ENCODE assay signal across 18 cellular contexts in the genomic region with DNA sequence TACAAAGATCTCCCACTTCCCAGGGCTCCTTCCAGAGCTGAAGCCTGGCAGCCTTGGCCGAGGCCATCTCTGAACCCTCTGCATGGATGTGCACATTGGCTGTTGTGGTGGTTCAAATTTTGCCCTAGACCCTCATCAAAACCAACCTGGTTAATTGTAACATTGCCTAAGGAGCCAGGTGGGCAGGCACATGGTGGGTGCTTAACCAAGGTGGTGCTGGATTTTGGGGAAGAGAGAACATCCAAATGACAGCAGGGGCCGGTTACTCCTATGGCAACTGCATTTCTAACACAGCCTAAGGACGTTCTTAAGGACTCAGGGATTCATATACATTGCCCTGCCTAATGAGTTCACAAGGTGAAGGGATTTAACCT. TPM values are rescaled to one million over a fixed set of nuclear protein-coding genes. Genes with fewer than 3 reads are reported as not detected.
DNase-seq lines count a peak whose midpoint lies in the region; ATAC-seq and TF ChIP-seq lines count a peak whose summit lies in the region.
"Had no signal": no experiment of that assay in that cellular context is flagged by ENCODE, and none has a peak within 500 bp of the region (broad histone marks: within the 10 kb centered on the region; RNA-seq: fewer than 3 reads in every experiment).

No MANE protein-coding gene starts in this region.

- no peaks in the 10 kb centered on the region for H3K9me3 Mint-ChIP-seq in activated CD4-positive, alpha-beta T cell treated with anti-CD3 and anti-CD28 coated beads, Interleukin-2, amount 10 ng/mL, durations not matched to agents 7 days and 5 days
- no peaks in the 10 kb centered on the region for H3K9me3 Mint-ChIP-seq in CD4-positive, alpha-beta memory T cell
- peaks cover 3% of the 10 kb centered on the region for H3K9me3 Mint-ChIP-seq in activated T-helper 1 cell treated with anti-CD3 and anti-CD28 coated beads, Interleukin-12 subunit alpha, Interleukin-12 subunit beta, Interleukin-2, Interleukin-4 antibody, amounts not matched to agents 30 ng/mL and 10 ng/mL and 1 ng/mL, durations not matched to agents 14 hours and 24 hours and 36 hours
- no peaks in the 10 kb centered on the region for H3K9me3 Mint-ChIP-seq in naive thymus-derived CD4-positive, alpha-beta T cell
- no peaks in the 10 kb centered on the region for H3K9me3 Mint-ChIP-seq in HFFc6

- peak overlapping the region; percentile 82 for H3K27ac Mint-ChIP-seq in activated CD4-positive, alpha-beta T cell treated with anti-CD3 and anti-CD28 coated beads, Interleukin-2, amount 10 ng/mL, durations not matched to agents 7 days and 5 days
- H3K27ac Mint-ChIP-seq in CD4-positive, alpha-beta memory T cell = peak overlapping the region; percentile 87 to 97 (median 95)
- peak overlapping the region; percentile 78 for H3K27ac Mint-ChIP-seq in activated T-helper 1 cell treated with anti-CD3 and anti-CD28 coated beads, Interleukin-12 subunit alpha, Interleukin-12 subunit beta, Interleukin-2, Interleukin-4 antibody, amounts not matched to agents 30 ng/mL and 10 ng/mL and 1 ng/mL, durations not matched to agents 14 hours and 24 hours and 36 hours
- peak overlapping the region; percentile 28 to 100 (median 95) for H3K27ac Mint-ChIP-seq in naive thymus-derived CD4-positive, alpha-beta T cell
- H3K27ac Mint-ChIP-seq in HFFc6 = no peak overlapping the region

- H3K27me3 Mint-ChIP-seq in activated CD4-positive, alpha-beta T cell treated with anti-CD3 and anti-CD28 coated beads, Interleukin-2, amount 10 ng/mL, durations not matched to agents 7 days and 5 days = no peaks in the 10 kb centered on the region
- no peaks in the 10 kb centered on the region for H3K27me3 Mint-ChIP-seq in CD4-positive, alpha-beta memory T cell
- no peaks in the 10 kb centered on the region for H3K27me3 Mint-ChIP-seq in activated T-helper 1 cell treated with anti-CD3 and anti-CD28 coated beads, Interleukin-12 subunit alpha, Interleukin-12 subunit beta, Interleukin-2, Interleukin-4 antibody, amounts not matched to agents 30 ng/mL and 10 ng/mL and 1 ng/mL, durations not matched to agents 14 hours and 24 hours and 36 hours (ENCODE audit: insufficient read depth)
- H3K27me3 Mint-ChIP-seq in naive thymus-derived CD4-positive, alpha-beta T cell = no peaks in the 10 kb centered on the region
- no peaks in the 10 kb centered on the region for H3K27me3 Mint-ChIP-seq in HFFc6 (ENCODE audit: insufficient read depth)

- ATAC-seq in naive thymus-derived CD4-positive, alpha-beta T cell = no peak
- ATAC-seq: Right ventricle myocardium inferior had no signal

- intact Hi-C loops in CD4-positive, alpha-beta memory T cell (cut with micrococcal nuclease) = no loop called here
- intact Hi-C loops in activated T-helper 1 cell treated with anti-CD3 and anti-CD28 coated beads, Interleukin-12 subunit alpha, Interleukin-12 subunit beta, Interleukin-2, Interleukin-4 antibody, amounts not matched to agents 30 ng/mL and 10 ng/mL and 1 ng/mL, durations not matched to agents 14 hours and 24 hours and 36 hours (cut with micrococcal nuclease) = no loop called here
- intact Hi-C loops in naive thymus-derived CD4-positive, alpha-beta T cell (cut with micrococcal nuclease) = loop anchor here in 1 of 2 donors (1.0 kb wide), 1 partner anchor 11 kb away; no protein-coding TSS in a partner anchor

- CTCF ChIA-PET in activated CD4-positive, alpha-beta T cell treated with anti-CD3 and anti-CD28 coated beads, Interleukin-2, amount 10 ng/mL, durations not matched to agents 7 days and 5 days (lab: Charles Lee) = interaction anchor here (1.0 to 2.4 kb wide), 5 partner anchors 8 to 171 kb away, joined by 3 to 8 read pairs (median 5); no protein-coding TSS in a partner anchor
- CTCF ChIA-PET in CD4-positive, alpha-beta memory T cell (lab: Charles Lee; ENCODE audit: partially characterized antibody) = interaction anchor here (0.9 to 4.0 kb wide), 6 partner anchors 8 to 151 kb away, joined by 3 to 24 read pairs (median 4); no protein-coding TSS in a partner anchor
- CTCF ChIA-PET in naive thymus-derived CD4-positive, alpha-beta T cell (lab: Charles Lee) = interaction anchor here (1.0 kb wide), 1 partner anchor 137 kb away, joined by 3 read pairs; no protein-coding TSS in a partner anchor

- POLR2A ChIA-PET in activated CD4-positive, alpha-beta T cell treated with anti-CD3 and anti-CD28 coated beads, Interleukin-2, amount 10 ng/mL, durations not matched to agents 7 days and 5 days (lab: Charles Lee) = interaction anchor here (0.7 kb wide), 1 partner anchor 12 kb away, joined by 3 read pairs; no protein-coding TSS in a partner anchor
- POLR2A ChIA-PET in CD4-positive, alpha-beta memory T cell (lab: Charles Lee; ENCODE audit: partially characterized antibody) = interaction anchor here (0.8 to 26.1 kb wide), 7 partner anchors 5 to 150 kb away, joined by 3 to 729 read pairs (median 11); a partner anchor contains a TSS
- POLR2A ChIA-PET in naive thymus-derived CD4-positive, alpha-beta T cell (lab: Charles Lee) = interaction anchor here (0.7 to 2.8 kb wide), 6 partner anchors 9 to 146 kb away, joined by 3 to 19 read pairs (median 6); no protein-coding TSS in a partner anchor

- no peak for DNase-seq in activated CD4-positive, alpha-beta T cell treated with anti-CD3 and anti-CD28 coated beads, Interleukin-2, amount 10 ng/mL, durations not matched to agents 7 days and 5 days
- no peak for DNase-seq in activated CD4-positive, alpha-beta T cell treated with anti-CD3 and anti-CD28 coated beads for 1 hour
- no peak for DNase-seq in CD4-positive, alpha-beta memory T cell
- no peak for DNase-seq in activated T-helper 1 cell treated with anti-CD3 and anti-CD28 coated beads, Interleukin-12 subunit alpha, Interleukin-12 subunit beta, Interleukin-2, Interleukin-4 antibody, amounts not matched to agents 30 ng/mL and 10 ng/mL and 1 ng/mL, durations not matched to agents 14 hours and 24 hours and 36 hours (ENCODE audit: low spot score)
- no peak for DNase-seq in naive thymus-derived CD4-positive, alpha-beta T cell
- DNase-seq in T1000 (lab: John Stamatoyannopoulos, UW) = no peak
- no peak for DNase-seq in MG63
- DNase-seq in HFFc6 = no peak
- DNase-seq: activated gamma-delta T cell; C1 segment of cervical spinal cord; DMS153; GDM1; kidney glomerular epithelial cell; mammary epithelial cell; NCI-H748 treated with DMSO at 0.1 percent for 48 hours; OCI-M1; stimulated activated CD8-positive, alpha-beta memory T cell treated with anti-CD3 and anti-CD28 coated beads, Interleukin-4, amount 100 ng/mL, for 48 hours had no signal

- peaks cover 82% of the 10 kb centered on the region for H3K36me3 Mint-ChIP-seq in activated CD4-positive, alpha-beta T cell treated with anti-CD3 and anti-CD28 coated beads, Interleukin-2, amount 10 ng/mL, durations not matched to agents 7 days and 5 days (ENCODE audit: low read depth)
- H3K36me3 Mint-ChIP-seq in CD4-positive, alpha-beta memory T cell = peaks cover 56 to 77% of the 10 kb centered on the region in 2 donors
- peaks cover 59% of the 10 kb centered on the region for H3K36me3 Mint-ChIP-seq in activated T-helper 1 cell treated with anti-CD3 and anti-CD28 coated beads, Interleukin-12 subunit alpha, Interleukin-12 subunit beta, Interleukin-2, Interleukin-4 antibody, amounts not matched to agents 30 ng/mL and 10 ng/mL and 1 ng/mL, durations not matched to agents 14 hours and 24 hours and 36 hours (ENCODE audit: low read depth)
- peaks cover 19 to 64% (median 43%) of the 10 kb centered on the region in 5 donors for H3K36me3 Mint-ChIP-seq in naive thymus-derived CD4-positive, alpha-beta T cell
- H3K36me3 Mint-ChIP-seq in HFFc6 (ENCODE audit: low read depth) = peaks cover 52% of the 10 kb centered on the region

- peaks cover 6% of the 10 kb centered on the region for H3K36me3 ChIP-seq in CD4-positive, alpha-beta memory T cell (ENCODE audit: insufficient read depth, low read length)
- H3K36me3 ChIP-seq in naive thymus-derived CD4-positive, alpha-beta T cell (ENCODE audit: control insufficient read depth in 2 of 3, insufficient read depth in 3 of 3, low read length in 3 of 3) = peaks cover 0 to 26% (median 0%) of the 10 kb centered on the region in 3 experiments
- peaks cover 2% of the 10 kb centered on the region; the same call in 1 of the 2 replicates for H3K36me3 ChIP-seq in MG63

- no peak overlapping the region for H3K4me3 ChIP-seq in CD4-positive, alpha-beta memory T cell (ENCODE audit: low read length in 2 of 2)
- no peak overlapping the region for H3K4me3 ChIP-seq in naive thymus-derived CD4-positive, alpha-beta T cell (ENCODE audit: low read length)
- H3K4me3 ChIP-seq in MG63 = no peak overlapping the region

- peaks cover 99% of the 10 kb centered on the region for H3K4me1 ChIP-seq in CD4-positive, alpha-beta memory T cell (ENCODE audit: insufficient read depth, low read length)
- H3K4me1 ChIP-seq in naive thymus-derived CD4-positive, alpha-beta T cell (ENCODE audit: control insufficient read depth in 2 of 2, insufficient read depth in 2 of 2, low read length in 2 of 2) = peaks cover 88 to 98% of the 10 kb centered on the region in 2 donors

- no peaks in the 10 kb centered on the region for H3K9me3 ChIP-seq in CD4-positive, alpha-beta memory T cell (ENCODE audit: control insufficient read depth in 1 of 2, low read length in 2 of 2)
- no peaks in the 10 kb centered on the region for H3K9me3 ChIP-seq in naive thymus-derived CD4-positive, alpha-beta T cell (ENCODE audit: control insufficient read depth in 2 of 3, low read length in 3 of 3)
- no peaks in the 10 kb centered on the region for H3K9me3 ChIP-seq in MG63

- no peaks in the 10 kb centered on the region for H3K27me3 ChIP-seq in CD4-positive, alpha-beta memory T cell (ENCODE audit: insufficient read depth, low read length)
- no peaks in the 10 kb centered on the region for H3K27me3 ChIP-seq in naive thymus-derived CD4-positive, alpha-beta T cell (ENCODE audit: control insufficient read depth in 2 of 2, insufficient read depth in 2 of 2, low read length in 2 of 2)
- no peaks in the 10 kb centered on the region for H3K27me3 ChIP-seq in MG63

- peak overlapping the region; percentile 64 for H3K4me3 Mint-ChIP-seq in activated CD4-positive, alpha-beta T cell treated with anti-CD3 and anti-CD28 coated beads, Interleukin-2, amount 10 ng/mL, durations not matched to agents 7 days and 5 days
- H3K4me3 Mint-ChIP-seq in CD4-positive, alpha-beta memory T cell = peak overlapping the region; percentile 55 to 91 (median 80)
- peak overlapping the region; percentile 55 for H3K4me3 Mint-ChIP-seq in activated T-helper 1 cell treated with anti-CD3 and anti-CD28 coated beads, Interleukin-12 subunit alpha, Interleukin-12 subunit beta, Interleukin-2, Interleukin-4 antibody, amounts not matched to agents 30 ng/mL and 10 ng/mL and 1 ng/mL, durations not matched to agents 14 hours and 24 hours and 36 hours
- H3K4me3 Mint-ChIP-seq in naive thymus-derived CD4-positive, alpha-beta T cell = peak overlapping the region in 9 of 10 donors; percentile 51 to 98 (median 73)
- H3K4me3 Mint-ChIP-seq in HFFc6 = no peak overlapping the region

- peaks cover 96% of the 10 kb centered on the region for H3K4me1 Mint-ChIP-seq in activated CD4-positive, alpha-beta T cell treated with anti-CD3 and anti-CD28 coated beads, Interleukin-2, amount 10 ng/mL, durations not matched to agents 7 days and 5 days
- peaks cover 86 to 100% (median 92%) of the 10 kb centered on the region in 4 donors for H3K4me1 Mint-ChIP-seq in CD4-positive, alpha-beta memory T cell
- peaks cover 96% of the 10 kb centered on the region for H3K4me1 Mint-ChIP-seq in activated T-helper 1 cell treated with anti-CD3 and anti-CD28 coated beads, Interleukin-12 subunit alpha, Interleukin-12 subunit beta, Interleukin-2, Interleukin-4 antibody, amounts not matched to agents 30 ng/mL and 10 ng/mL and 1 ng/mL, durations not matched to agents 14 hours and 24 hours and 36 hours (ENCODE audit: low read depth)
- H3K4me1 Mint-ChIP-seq in naive thymus-derived CD4-positive, alpha-beta T cell = peaks cover 70 to 100% (median 98%) of the 10 kb centered on the region in 7 donors
- H3K4me1 Mint-ChIP-seq in HFFc6 (ENCODE audit: low read depth) = peaks cover 41% of the 10 kb centered on the region

- peak overlapping the region; percentile 63 for H3K27ac ChIP-seq in CD4-positive, alpha-beta memory T cell (ENCODE audit: low read depth, low read length)
- H3K27ac ChIP-seq in naive thymus-derived CD4-positive, alpha-beta T cell (ENCODE audit: low read depth, low read length) = peak overlapping the region; percentile 68

- TF ChIP-seq CTCF in HFFc6 (IDR thresholded peaks at IDR 0.05) = no peak

RNA-seq across cellular contexts. Expression of a gene that starts 10.3 kb away (rescaled TPM):
- total RNA-seq in activated CD4-positive, alpha-beta T cell treated with anti-CD3 and anti-CD28 coated beads, Interleukin-2, amount 10 ng/mL, durations not matched to agents 7 days and 5 days = 10 to 100 TPM; 52.0 to 54.0 TPM
- total RNA-seq in CD4-positive, alpha-beta memory T cell = 10 to 100 TPM; 86.1 to 96.3 TPM
- 10 to 100 TPM in 1 of 2 donors, 1 to 10 TPM in 1; 6.0 to 26.7 TPM for polyA plus RNA-seq in CD4-positive, alpha-beta memory T cell
- 112 and 116 TPM in 2 replicates for total RNA-seq in activated T-helper 1 cell treated with anti-CD3 and anti-CD28 coated beads, Interleukin-12 subunit alpha, Interleukin-12 subunit beta, Interleukin-2, Interleukin-4 antibody, amounts not matched to agents 30 ng/mL and 10 ng/mL and 1 ng/mL, durations not matched to agents 14 hours and 24 hours and 36 hours
- total RNA-seq in naive thymus-derived CD4-positive, alpha-beta T cell = 100 to 1,000 TPM in 1 of 5 experiments, 10 to 100 TPM in 4; 55.3 to 154 (median 98.5) TPM
- polyA plus RNA-seq in naive thymus-derived CD4-positive, alpha-beta T cell = 10 to 100 TPM; 27.9 to 42.8 TPM
- total RNA-seq in MG63 (2014; rRNA removed; shearing (Covaris generic); ENCODE audit: low replicate concordance) = 2.2 and 5.3 TPM in 2 replicates
- 10 to 100 TPM; 57.4 to 78.9 (median 61.3) TPM for total RNA-seq in HFFc6 (2021; fragmentation: NEBNext Ultra II Directional; extraction: Animal tissue kit (Norgen Biotek cat#: 25700))
